11 cellular contexts compared by ENCODE assay signal in the genomic region with DNA sequence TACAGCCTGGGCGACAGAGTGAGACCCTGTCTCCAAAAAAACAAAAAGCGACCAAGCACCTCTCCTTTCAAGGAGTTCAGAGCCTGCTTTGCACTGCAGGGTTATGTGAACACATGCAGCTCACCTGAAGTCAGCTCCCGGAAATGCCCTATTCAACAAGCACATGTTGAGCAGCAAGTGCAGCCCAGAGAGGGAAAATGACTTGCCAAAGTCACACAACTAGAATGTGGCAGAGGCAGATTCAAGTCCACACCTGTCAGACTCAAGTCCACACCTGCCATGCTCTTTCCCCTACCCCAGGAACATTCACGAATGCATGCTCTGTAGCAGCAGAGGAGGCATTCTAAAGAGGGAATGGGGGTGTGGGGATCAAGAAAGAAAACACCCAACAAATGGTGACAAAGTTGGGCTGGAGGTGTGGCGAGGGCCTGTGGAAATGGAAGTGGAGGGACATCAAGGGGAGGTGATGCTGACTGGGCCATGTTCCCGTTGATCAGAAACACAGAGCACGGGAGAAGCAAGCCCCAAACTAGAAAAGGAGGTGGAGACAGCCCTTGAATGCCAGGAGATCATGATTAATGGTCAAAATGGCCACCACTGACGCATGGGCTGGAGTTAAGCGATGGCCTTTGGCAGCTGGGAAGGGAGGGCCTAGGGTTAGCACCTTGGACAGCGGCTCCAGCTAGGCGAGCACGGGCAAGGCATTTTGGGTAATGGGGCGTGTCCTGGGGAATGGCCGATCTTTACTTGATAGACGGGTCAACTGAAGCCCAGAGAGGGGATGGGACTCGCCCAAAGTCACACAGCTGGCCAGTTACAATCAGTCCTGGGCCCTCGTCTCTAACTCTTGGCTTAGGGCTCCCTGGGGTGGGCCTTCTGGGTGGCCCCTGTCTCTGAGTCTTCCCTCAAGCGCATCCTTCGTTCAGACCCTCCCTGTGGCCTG. TPM values are rescaled to one million over a fixed set of nuclear protein-coding genes. Genes with fewer than 3 reads are reported as not detected.
DNase-seq lines count a peak whose midpoint lies in the region; ATAC-seq and TF ChIP-seq lines count a peak whose summit lies in the region.
"Had no signal": no experiment of that assay in that cellular context is flagged by ENCODE, and none has a peak within 500 bp of the region (broad histone marks: within the 10 kb centered on the region; RNA-seq: fewer than 3 reads in every experiment).

No MANE protein-coding gene starts in this region.

- H3K27me3 Mint-ChIP-seq in T-helper 2 cell treated with Interferon-gamma antibody and Interleukin-4, amounts not matched to agents 5 μg/mL and 100 μg/mL, for 36 hours (ENCODE audit: low read depth): peaks cover 21% of the 10 kb centered on the region

- no peak for TF ChIP-seq POLR2A in thyroid gland (IDR thresholded peaks at IDR 0.05)

- H3K4me3 ChIP-seq in cardiac muscle cell: no peak overlapping the region
- no peak overlapping the region for H3K4me3 ChIP-seq in fibroblast of villous mesenchyme (ENCODE audit: low read depth, low read length)
- no peak overlapping the region for H3K4me3 ChIP-seq in thyroid gland (replicated peaks in 1 of 3)
- H3K4me3 ChIP-seq: PC-9 had no signal

- intact Hi-C loops in left cardiac atrium (cut with DNase I) (no loop called here), thyroid gland (cut with DNase I) (no loop called here)

- no peaks in the 10 kb centered on the region for H3K36me3 Mint-ChIP-seq in T-helper 2 cell treated with Interferon-gamma antibody and Interleukin-4, amounts not matched to agents 5 μg/mL and 100 μg/mL, for 36 hours (ENCODE audit: low read depth)
- H3K36me3 Mint-ChIP-seq: CD4-positive, alpha-beta memory T cell; stimulated activated effector memory CD8-positive, alpha-beta T cell treated with anti-CD3 and anti-CD28 coated beads, Interleukin-12 subunit alpha, Interleukin-12 subunit beta, amount 100 ng/mL, for 72 hours had no signal

- no peak for ATAC-seq in left cardiac atrium
- ATAC-seq: stimulated activated effector memory CD8-positive, alpha-beta T cell treated with anti-CD3 and anti-CD28 coated beads, Interleukin-12 subunit alpha, Interleukin-12 subunit beta, amount 100 ng/mL, for 72 hours had no signal

- no peak overlapping the region for H3K27ac Mint-ChIP-seq in T-helper 2 cell treated with Interferon-gamma antibody and Interleukin-4, amounts not matched to agents 5 μg/mL and 100 μg/mL, for 36 hours
- H3K27ac Mint-ChIP-seq: CD4-positive, alpha-beta memory T cell; stimulated activated effector memory CD8-positive, alpha-beta T cell treated with anti-CD3 and anti-CD28 coated beads, Interleukin-12 subunit alpha, Interleukin-12 subunit beta, amount 100 ng/mL, for 72 hours had no signal

- no peaks in the 10 kb centered on the region for H3K9me3 Mint-ChIP-seq in T-helper 2 cell treated with Interferon-gamma antibody and Interleukin-4, amounts not matched to agents 5 μg/mL and 100 μg/mL, for 36 hours
- H3K9me3 Mint-ChIP-seq: CD4-positive, alpha-beta memory T cell; stimulated activated effector memory CD8-positive, alpha-beta T cell treated with anti-CD3 and anti-CD28 coated beads, Interleukin-12 subunit alpha, Interleukin-12 subunit beta, amount 100 ng/mL, for 72 hours had no signal

- H3K27me3 ChIP-seq in cardiac muscle cell (peaks cover 13% of the 10 kb centered on the region), thyroid gland (no peaks in the 10 kb centered on the region)

- TF ChIP-seq CTCF in cardiac muscle cell (IDR thresholded peaks at IDR 0.05; ENCODE audit: low read depth, low read length) (no peak), fibroblast of villous mesenchyme (IDR thresholded peaks at IDR 0.05; ENCODE audit: insufficient read depth, low read depth, low read length) (no peak), thyroid gland (IDR thresholded peaks at IDR 0.05) (no peak)

- no peaks in the 10 kb centered on the region for H3K36me3 ChIP-seq in cardiac muscle cell
- H3K36me3 ChIP-seq in thyroid gland: peaks cover 0 to 8% of the 10 kb centered on the region in 2 donors

- H3K27ac ChIP-seq in cardiac muscle cell (no peak overlapping the region), thyroid gland (peak overlapping the region in 1 of 3 donors; percentile 7)
- H3K27ac ChIP-seq: PC-9 had no signal

- H3K4me3 Mint-ChIP-seq in T-helper 2 cell treated with Interferon-gamma antibody and Interleukin-4, amounts not matched to agents 5 μg/mL and 100 μg/mL, for 36 hours: no peak overlapping the region
- H3K4me3 Mint-ChIP-seq: stimulated activated effector memory CD8-positive, alpha-beta T cell treated with anti-CD3 and anti-CD28 coated beads, Interleukin-12 subunit alpha, Interleukin-12 subunit beta, amount 100 ng/mL, for 72 hours had no signal

- no peaks in the 10 kb centered on the region for H3K9me3 ChIP-seq in cardiac muscle cell (ENCODE audit: low read depth)
- no peaks in the 10 kb centered on the region for H3K9me3 ChIP-seq in thyroid gland

- DNase-seq in cardiac muscle cell (ENCODE audit: low read depth in 1 of 2, low spot score in 1 of 2) (peak; percentile 79 to 89), left cardiac atrium (no peak), fibroblast of villous mesenchyme (ENCODE audit: low read depth) (peak; percentile 54), thyroid gland (peak; percentile 51 to 66), NCI-H1694 treated with DMSO at 0.1 percent for 48 hours (lab: John Stamatoyannopoulos, UW) (no peak), NCI-H146 treated with DMSO at 0.1 percent for 48 hours (lab: John Stamatoyannopoulos, UW; ENCODE audit: unreplicated experiment) (no peak), KG1 (lab: John Stamatoyannopoulos, UW) (no peak)
- peak; percentile 34 for DNase-seq in T-helper 2 cell treated with Interferon-gamma antibody and Interleukin-4, amounts not matched to agents 5 μg/mL and 100 μg/mL, for 36 hours (ENCODE audit: low spot score)

- H3K4me1 ChIP-seq in cardiac muscle cell (ENCODE audit: low read depth) (no peaks in the 10 kb centered on the region), thyroid gland (peaks cover 19 to 25% of the 10 kb centered on the region in 2 donors)

- 57 to 62% methylated on average over 17 to 19 of the region's 19 CpGs for WGBS in thyroid gland, 2 donors

- H3K4me1 Mint-ChIP-seq in T-helper 2 cell treated with Interferon-gamma antibody and Interleukin-4, amounts not matched to agents 5 μg/mL and 100 μg/mL, for 36 hours (ENCODE audit: low read depth): peaks cover 8% of the 10 kb centered on the region

RNA-seq across cellular contexts. Expression of gene RAP1GAP, which starts 21.5 kb away (rescaled TPM):
- total RNA-seq in cardiac muscle cell: 4.1 and 7.4 TPM in 2 replicates
- polyA plus RNA-seq in cardiac muscle cell: 5.8 and 9.8 TPM in 2 replicates
- total RNA-seq in left cardiac atrium: 10 to 100 TPM; 10.5 to 16.4 TPM
- total RNA-seq in fibroblast of villous mesenchyme: under 0.01 TPM in 1 of 2 replicates, not detected in the other
- total RNA-seq in thyroid gland: 100 to 1,000 TPM; 256 to 588 (median 506) TPM
- polyA plus RNA-seq: CD4-positive, alpha-beta memory T cell had no signal

Comparison
In these comparisons a context has a peak if more than half of its experiments do, and no peak if none do; other contexts are left out.
1. DNase-seq: peak in cardiac muscle cell (2 of 2), T-helper 2 cell treated with Interferon-gamma antibody and Interleukin-4, amounts not matched to agents 5 μg/mL and 100 μg/mL, for 36 hours (single experiment), fibroblast of villous mesenchyme (single experiment) and thyroid gland (2 of 2); none in left cardiac atrium (single experiment), NCI-H1694 treated with DMSO at 0.1 percent for 48 hours (single experiment), NCI-H146 treated with DMSO at 0.1 percent for 48 hours (single experiment) and KG1 (single experiment).
2. RNA of gene RAP1GAP, which starts 21.5 kb away (total RNA-seq): 256 to 588 TPM in thyroid gland; 10.5 to 16.4 TPM in left cardiac atrium, 4.1 to 7.4 TPM in cardiac muscle cell and under 0.01 TPM in fibroblast of villous mesenchyme; every median in the first group is over 10 times any median in the second.